Comparison of ENCODE assay signal across 8 cellular contexts in genomic region chr20:4613718-4614620, GRCh38.
DNase-seq lines count a peak whose midpoint lies in the region; ATAC-seq and TF ChIP-seq lines count a peak whose summit lies in the region.

No MANE protein-coding gene starts in this region.

- H3K27me3 ChIP-seq in IMR-90 (ENCODE audit: control insufficient read depth, insufficient read depth, low read length): peaks cover 17% of the 10 kb centered on the region
- H3K27me3 ChIP-seq in gastrocnemius medialis: no peaks in the 10 kb centered on the region
- no peaks in the 10 kb centered on the region for H3K27me3 ChIP-seq in hepatocyte

- no peak overlapping the region for H3K56ac ChIP-seq in IMR-90 (ENCODE audit: extremely low read depth, insufficient read depth, low read length)

- in situ Hi-C loops in IMR-90 (cut with MboI; ENCODE audit: low sequenced_read_pairs) (loop anchor here (25.0 kb wide), 1 partner anchor 348 kb away; no protein-coding TSS in a partner anchor), gastrocnemius medialis (cut with MboI; ENCODE audit: low sequenced_read_pairs in 4 of 4) (loop anchor here in 1 of 4 donors (5.0 kb wide), 1 partner anchor 103 kb away; no protein-coding TSS in a partner anchor)

- H4K20me1 ChIP-seq in IMR-90 (ENCODE audit: insufficient read depth, low read length) (no peaks in the 10 kb centered on the region), hepatocyte (ENCODE audit: insufficient read depth, poor library complexity, severe bottlenecking) (no peaks in the 10 kb centered on the region)

- H2BK20ac ChIP-seq in IMR-90 (ENCODE audit: low read depth, low read length): no peak overlapping the region

- no peak overlapping the region for H2AK5ac ChIP-seq in IMR-90 (ENCODE audit: low read depth, low read length)

- no peak overlapping the region for H2BK120ac ChIP-seq in IMR-90 (ENCODE audit: low read depth, low read length)

- no peak overlapping the region for H3K14ac ChIP-seq in IMR-90 (replicated peaks; ENCODE audit: low read depth, low read length)

- TF ChIP-seq POLR2A in IMR-90 (IDR thresholded peaks at IDR 0.05; ENCODE audit: low read depth, low read length) (no peak), gastrocnemius medialis (IDR thresholded peaks at IDR 0.05) (no peak)

- DNase-seq in GM10248 (ENCODE audit: extremely low spot score) (peak; percentile 42), IMR-90 (no peak), RPMI8226 (peak; percentile 74), glomerular endothelial cell (ENCODE audit: extremely low read depth, low read depth, low spot score) (peak; percentile 64), gastrocnemius medialis (peak; percentile 24 to 60), T1000 (lab: John Stamatoyannopoulos, UW) (no peak), hepatocyte (ENCODE audit: low spot score) (no peak)
- peak; percentile 58 for DNase-seq in activated effector memory CD4-positive, alpha-beta T cell treated with Interleukin-2 at 50 U/mL for 16 hours

- no peak overlapping the region for H2AK9ac ChIP-seq in IMR-90 (replicated peaks; ENCODE audit: low read depth, low read length, poor library complexity)

- H3K4me1 ChIP-seq in IMR-90 (ENCODE audit: control insufficient read depth, insufficient read depth, low read length) (no peaks in the 10 kb centered on the region; the same call in 1 of the 2 replicates), gastrocnemius medialis (peaks cover 6 to 10% of the 10 kb centered on the region in 2 donors), hepatocyte (ENCODE audit: insufficient read depth) (no peaks in the 10 kb centered on the region)

- H3K9me1 ChIP-seq in IMR-90 (ENCODE audit: insufficient read depth, low read length): no peaks in the 10 kb centered on the region

- H3K23ac ChIP-seq in IMR-90 (ENCODE audit: low read depth, low read length): no peak overlapping the region

- TF ChIP-seq CTCF in GM10248 (IDR thresholded peaks at IDR 0.05; ENCODE audit: control extremely low read depth, extremely low read depth, low read depth, missing control alignments): peak; percentile 42
- peak; percentile 43 for TF ChIP-seq CTCF in IMR-90 (conservative IDR thresholded peaks at IDR 0.05; ENCODE audit: low read depth, low read length)
- peak in 3 of 5 experiments; percentile 8 to 36 (median 26) for TF ChIP-seq CTCF in gastrocnemius medialis (IDR thresholded peaks at IDR 0.05 in 4 of 5, conservative IDR thresholded peaks at IDR 0.05 in 1 of 5)
- TF ChIP-seq CTCF in hepatocyte (IDR thresholded peaks at IDR 0.05; ENCODE audit: poor library complexity): no peak

- no peak overlapping the region for H2AFZ ChIP-seq in IMR-90 (replicated peaks; ENCODE audit: low read length, poor library complexity)
- H2AFZ ChIP-seq in hepatocyte: no peak overlapping the region

- H2BK5ac ChIP-seq in IMR-90 (ENCODE audit: low read depth, low read length, poor library complexity, severe bottlenecking): no peak overlapping the region

- no peak overlapping the region for H3K4me2 ChIP-seq in IMR-90 (ENCODE audit: low read depth, low read length)
- H3K4me2 ChIP-seq in hepatocyte: no peak overlapping the region

- H3K4me3 ChIP-seq in IMR-90 (ENCODE audit: insufficient read depth, low read depth, low read length) (no peak overlapping the region), gastrocnemius medialis (no peak overlapping the region), hepatocyte (no peak overlapping the region)

- CTCF ChIA-PET in GM10248 (lab: Yijun Ruan, JAX) (interaction anchor here (0.7 to 1.7 kb wide), 11 partner anchors 8 to 487 kb away, joined by 3 to 7 read pairs (median 4); no protein-coding TSS in a partner anchor), IMR-90 (lab: Yijun Ruan, JAX) (interaction anchor here (0.6 to 1.0 kb wide), 4 partner anchors 11 to 108 kb away, joined by 3 to 7 read pairs (median 4); partner anchors contain the start of gene PRND)

- intact Hi-C loops in IMR-90 (cut with micrococcal nuclease) (no loop called here), gastrocnemius medialis (cut with DNase I; ENCODE audit: low total_unique reads) (loop anchor here (2.0 kb wide), 1 partner anchor 107 kb away; the partner anchor contains the start of gene PRND)

- peak; percentile 43 for TF ChIP-seq RAD21 in IMR-90 (IDR thresholded peaks at IDR 0.05; ENCODE audit: low read length)

- POLR2A ChIA-PET in GM10248 (lab: Yijun Ruan, JAX) (no interaction called here), IMR-90 (lab: Charles Lee; ENCODE audit: unreplicated experiment) (no interaction called here)

- H3K36me3 ChIP-seq in IMR-90 (ENCODE audit: control insufficient read depth, insufficient read depth, low read length) (no peaks in the 10 kb centered on the region), gastrocnemius medialis (no peaks in the 10 kb centered on the region), hepatocyte (replicated peaks; ENCODE audit: insufficient read depth, low read depth) (no peaks in the 10 kb centered on the region)

- WGBS in IMR-90 (ENCODE audit: extremely low coverage in 2 of 2, insufficient read length in 1 of 2), 2 experiments: 40% methylated on average over 1 of the region's 15 CpGs; no CpG with 5 or more reads in 1 of the 2 experiments
- WGBS in hepatocyte (ENCODE audit: low lambda C conversion rate, missing lambda C conversion rate): 52% methylated on average over 15 of the region's 15 CpGs

- H3K9me3 ChIP-seq in IMR-90 (ENCODE audit: control insufficient read depth, insufficient read depth, low read length) (no peaks in the 10 kb centered on the region), gastrocnemius medialis (no peaks in the 10 kb centered on the region), hepatocyte (ENCODE audit: low read depth) (no peaks in the 10 kb centered on the region)

- no peak overlapping the region for H4K8ac ChIP-seq in IMR-90 (ENCODE audit: low read depth in 2 of 2, low read length in 2 of 2)

- BruUV-seq in IMR-90 (replicated peaks; lab: Mats Ljungman, UMichigan): no TSS peak

- H2BK15ac ChIP-seq in IMR-90 (ENCODE audit: low read depth, low read length): no peak overlapping the region

- H3K9me2 ChIP-seq in hepatocyte (replicated peaks; ENCODE audit: insufficient read depth): no peaks in the 10 kb centered on the region

- no peaks in the 10 kb centered on the region for H3K79me1 ChIP-seq in IMR-90 (ENCODE audit: low read depth in 1 of 2, low read length in 2 of 2)

- no peak overlapping the region for H3K9ac ChIP-seq in IMR-90 (ENCODE audit: low read depth, low read length)

- no peak overlapping the region for H3K18ac ChIP-seq in IMR-90 (ENCODE audit: low read depth, low read length)

- dilution Hi-C loops in IMR-90 (cut with HindIII; ENCODE audit: low sequenced_read_pairs, unreplicated experiment): no loop called here

- H3K4ac ChIP-seq in IMR-90 (ENCODE audit: low read depth, low read length): no peak overlapping the region

- no peak overlapping the region for H3K27ac ChIP-seq in IMR-90 (ENCODE audit: insufficient read depth, low read length)
- peak overlapping the region; percentile 32 to 72 (median 58) for H3K27ac ChIP-seq in gastrocnemius medialis
- no peak overlapping the region for H3K27ac ChIP-seq in hepatocyte

- ATAC-seq in IMR-90 (ENCODE audit: low read depth) (peak; percentile 72), gastrocnemius medialis (peak; percentile 93 to 97)

- no peak overlapping the region for H4K91ac ChIP-seq in IMR-90 (ENCODE audit: insufficient read depth, low read depth, low read length)

- H3K79me2 ChIP-seq in hepatocyte: no peaks in the 10 kb centered on the region

- no peak overlapping the region for H4K5ac ChIP-seq in IMR-90 (ENCODE audit: low read depth, low read length)

TF ChIP-seq in IMR-90, 13 proteins besides CTCF, POLR2A, EP300 and RAD21:
- TF ChIP-seq CEBPB (IDR thresholded peaks at IDR 0.05; ENCODE audit: low read depth, low read length) (no peak), SMC3 (IDR thresholded peaks at IDR 0.05; ENCODE audit: low read depth, low read length) (peak; percentile 50), RFX5 (IDR thresholded peaks at IDR 0.05; ENCODE audit: low read depth, low read length) (no peak)
- TF ChIP-seq, protein P1, sequence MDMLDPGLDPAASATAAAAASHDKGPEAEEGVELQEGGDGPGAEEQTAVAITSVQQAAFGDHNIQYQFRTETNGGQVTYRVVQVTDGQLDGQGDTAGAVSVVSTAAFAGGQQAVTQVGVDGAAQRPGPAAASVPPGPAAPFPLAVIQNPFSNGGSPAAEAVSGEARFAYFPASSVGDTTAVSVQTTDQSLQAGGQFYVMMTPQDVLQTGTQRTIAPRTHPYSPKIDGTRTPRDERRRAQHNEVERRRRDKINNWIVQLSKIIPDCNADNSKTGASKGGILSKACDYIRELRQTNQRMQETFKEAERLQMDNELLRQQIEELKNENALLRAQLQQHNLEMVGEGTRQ (IDR thresholded peaks at IDR 0.05; ENCODE audit: low read depth, low read length): no peak

Comparison
In these comparisons a context has a peak if more than half of its experiments do, and no peak if none do; other contexts are left out.
1. DNase-seq: peak in GM10248 (single experiment), RPMI8226 (single experiment), activated effector memory CD4-positive, alpha-beta T cell treated with Interleukin-2 at 50 U/mL for 16 hours (single experiment), glomerular endothelial cell (single experiment) and gastrocnemius medialis (2 of 2); none in IMR-90 (single experiment), T1000 (single experiment) and hepatocyte (single experiment).
2. H3K27ac ChIP-seq: peak in gastrocnemius medialis (4 of 4); none in IMR-90 (single experiment) and hepatocyte (single experiment).